In the genomic region with DNA sequence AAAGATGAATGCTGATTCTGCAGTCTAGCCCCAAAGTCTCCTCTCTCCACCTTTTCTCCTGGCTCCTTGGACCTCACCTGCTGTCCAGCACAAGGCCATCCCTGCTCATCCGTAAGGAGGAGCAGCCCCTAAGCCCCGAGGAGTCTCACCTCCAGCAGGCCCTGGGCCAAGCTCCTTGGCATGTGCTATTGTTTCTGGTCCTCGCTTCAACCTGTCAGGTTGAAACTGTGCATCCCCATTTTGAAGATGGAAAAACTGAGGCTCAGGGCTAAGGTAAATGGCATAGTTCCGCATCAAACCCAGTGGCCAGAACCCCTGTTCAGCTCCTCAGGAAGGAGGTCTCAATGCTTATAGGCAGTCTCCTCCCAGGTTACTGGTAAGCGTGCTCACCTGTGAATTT, we compare ENCODE assay signal across 19 cellular contexts. TPM values are rescaled to one million over a fixed set of nuclear protein-coding genes. Genes with fewer than 3 reads are reported as not detected.
"Had no signal": no experiment of that assay in that cellular context is flagged by ENCODE, and none has a peak within 500 bp of the region (broad histone marks: within the 10 kb centered on the region; RNA-seq: fewer than 3 reads in every experiment).

No MANE protein-coding gene starts in this region.

- H3K27ac Mint-ChIP-seq: memory B cell; mesothelial cell of epicardium; naive thymus-derived CD4-positive, alpha-beta T cell; neural progenitor cell had no signal

- H3K4me1 ChIP-seq: neural progenitor cell, parathyroid adenoma, prostate gland, right atrium auricular region, spleen, upper lobe of right lung, uterus had no signal

- H3K36me3 Mint-ChIP-seq: memory B cell; mesothelial cell of epicardium; naive thymus-derived CD4-positive, alpha-beta T cell; neural progenitor cell had no signal

- H3K4me1 Mint-ChIP-seq: memory B cell; stimulated activated memory B cell treated with anti-CD40 and anti-IgM and Interleukin-4, amounts not matched to agents 10 μg/mL and 1 μg/mL and 100 μg/mL, for 72 hours had no signal

- H3K36me3 ChIP-seq: neural progenitor cell, uterus had no signal

- H3K4me3 Mint-ChIP-seq: memory B cell; mesothelial cell of epicardium; naive thymus-derived CD4-positive, alpha-beta T cell; nephron; neural progenitor cell; stimulated activated memory B cell treated with anti-CD40 and anti-IgM and Interleukin-4, amounts not matched to agents 10 μg/mL and 1 μg/mL and 100 μg/mL, for 72 hours had no signal

- H3K9me3 ChIP-seq: prostate gland, right atrium auricular region, spleen, transverse colon, upper lobe of right lung, uterus had no signal

- DNase-seq: effector CD4-positive, alpha-beta T cell; stimulated activated CD4-positive, alpha-beta T cell treated with anti-CD3 and anti-CD28 coated beads, Interleukin-4, amount 100 ng/mL, for 4 hours; stimulated activated naive CD8-positive, alpha-beta T cell treated with anti-CD3 and anti-CD28 coated beads, Interleukin-15, Interleukin-2, amounts not matched to agents 100 U/mL and 50 U/mL, for 24 hours; transverse colon; uterus had no signal

- H3K9me3 Mint-ChIP-seq: memory B cell; mesothelial cell of epicardium; nephron; neural progenitor cell; stimulated activated memory B cell treated with anti-CD40 and anti-IgM and Interleukin-4, amounts not matched to agents 10 μg/mL and 1 μg/mL and 100 μg/mL, for 72 hours had no signal

- H3K27me3 ChIP-seq: dorsolateral prefrontal cortex, neural progenitor cell, right atrium auricular region, transverse colon, upper lobe of right lung, uterus had no signal

- H3K4me3 ChIP-seq: dorsolateral prefrontal cortex, lung, neural progenitor cell, prostate gland, right atrium auricular region, skin epidermis, spleen, transverse colon, upper lobe of right lung, uterus had no signal

- H3K27ac ChIP-seq: neural progenitor cell, parathyroid adenoma, prostate gland, right atrium auricular region, skin epidermis, spleen, transverse colon, upper lobe of right lung, uterus had no signal

- H3K27me3 Mint-ChIP-seq: memory B cell; stimulated activated memory B cell treated with anti-CD40 and anti-IgM and Interleukin-4, amounts not matched to agents 10 μg/mL and 1 μg/mL and 100 μg/mL, for 72 hours had no signal

RNA-seq across cellular contexts. Expression of gene CHDH, which starts 26.1 kb away (rescaled TPM):
- polyA plus RNA-seq: naive thymus-derived CD4-positive, alpha-beta T cell had no signal
